Comparison of ENCODE assay signal across 1 cellular context in genomic region chr6:155604991-155605390, GRCh38.
TF ChIP-seq lines count a peak whose summit lies in the region.

No MANE protein-coding gene starts in this region.

TF ChIP-seq in WTC11, 78 proteins besides CTCF, POLR2A, EP300 and RAD21 (continued from another document):
- TF ChIP-seq ZBTB43 (CRISPR knock-in tag; IDR thresholded peaks at IDR 0.05), result no peak
- no peak for TF ChIP-seq AR (CRISPR knock-in tag; IDR thresholded peaks at IDR 0.05)
- no peak for TF ChIP-seq CREB1 (CRISPR knock-in tag; IDR thresholded peaks at IDR 0.05)
TF ChIP-seq in WTC11: peak in this region for 0.
